In genomic region chr4:185394568-185395254, GRCh38 we compare ENCODE assay signal across 1 cellular context.
TF ChIP-seq lines count a peak whose summit lies in the region.

No MANE protein-coding gene starts in this region.

TF ChIP-seq in IMR-90, 13 proteins besides CTCF, POLR2A, EP300 and RAD21:
- TF ChIP-seq MAFK (IDR thresholded peaks at IDR 0.05; ENCODE audit: low read depth, low read length) (no peak), MXI1 (IDR thresholded peaks at IDR 0.05; ENCODE audit: borderline replicate concordance, low read depth, low read length) (no peak), BHLHE40 (IDR thresholded peaks at IDR 0.05; ENCODE audit: low read depth, low read length) (no peak), ELK1 (IDR thresholded peaks at IDR 0.05; ENCODE audit: borderline replicate concordance, low read depth, low read length) (no peak), USF2 (IDR thresholded peaks at IDR 0.05; ENCODE audit: low read depth, low read length) (no peak)
TF ChIP-seq in IMR-90: peak in this region for 0.
